In the genomic region with DNA sequence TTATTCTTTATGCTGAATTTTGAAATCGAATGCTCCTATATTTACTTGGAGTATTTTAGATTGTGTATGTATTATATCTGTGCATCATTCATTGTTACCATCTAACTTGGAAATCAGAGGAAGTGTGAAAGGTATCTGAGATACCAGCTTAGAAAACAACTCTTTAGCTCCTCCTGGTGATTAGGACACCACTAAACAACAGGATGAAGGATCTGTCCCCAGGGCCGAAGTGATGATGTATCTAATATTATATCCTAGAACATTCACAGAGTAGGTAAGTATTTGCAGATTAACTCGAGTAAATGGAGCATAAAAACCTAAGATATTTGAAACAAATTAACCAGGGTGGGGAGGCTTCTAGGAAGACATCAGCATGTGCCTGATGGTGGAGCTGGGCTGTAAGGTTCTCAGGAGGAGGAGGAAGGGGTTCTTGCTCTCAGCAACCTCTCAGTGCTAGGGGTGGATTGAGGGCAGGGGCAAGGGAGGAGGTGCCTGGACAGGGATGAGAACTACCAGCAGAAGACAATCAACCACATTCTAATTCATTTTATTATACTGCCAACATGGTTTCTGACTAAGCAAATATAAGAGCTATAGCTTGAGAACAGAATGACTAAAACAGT, we compare ENCODE assay signal across 9 cellular contexts. TPM values are rescaled to one million over a fixed set of nuclear protein-coding genes. Genes with fewer than 3 reads are reported as not detected.
DNase-seq lines count a peak whose midpoint lies in the region; ATAC-seq and TF ChIP-seq lines count a peak whose summit lies in the region.
"Had no signal": no experiment of that assay in that cellular context is flagged by ENCODE, and none has a peak within 500 bp of the region (broad histone marks: within the 10 kb centered on the region; RNA-seq: fewer than 3 reads in every experiment).

No MANE protein-coding gene starts in this region.

- DNase-seq in heart right ventricle (no peak), Right ventricle myocardium inferior (ENCODE audit: missing footprints) (no peak), NCI-H146 treated with DMSO at 0.1 percent for 48 hours (lab: John Stamatoyannopoulos, UW; ENCODE audit: unreplicated experiment) (peak; percentile 32), astrocyte of the hippocampus (ENCODE audit: low read depth, low spot score) (peak; percentile 41), lung microvascular endothelial cell (ENCODE audit: low read depth in 2 of 2) (peak; percentile 70)

- ATAC-seq in heart right ventricle (no peak), Right ventricle myocardium inferior (no peak), GM19023 (IDR thresholded peaks at IDR 0.05; ENCODE audit: unreplicated experiment) (no peak), HG03095 (IDR thresholded peaks at IDR 0.05; ENCODE audit: unreplicated experiment) (no peak), HG02798 (IDR thresholded peaks at IDR 0.05; ENCODE audit: poor library complexity, unreplicated experiment) (no peak)

- no peaks in the 10 kb centered on the region for H3K36me3 ChIP-seq in heart right ventricle
- H3K36me3 ChIP-seq: HAP-1 had no signal

- H3K27ac ChIP-seq in heart right ventricle: no peak overlapping the region

- no peak overlapping the region for H3K4me3 ChIP-seq in heart right ventricle
- H3K4me3 ChIP-seq: HAP-1 had no signal

- peaks cover 0 to 58% (median 14%) of the 10 kb centered on the region in 9 donors for H3K4me1 ChIP-seq in heart right ventricle
- H3K4me1 ChIP-seq: HAP-1 had no signal

- 30% methylated on average over 3 of the region's 3 CpGs for WGBS in heart right ventricle, 2 donors

- no peaks in the 10 kb centered on the region for H3K27me3 ChIP-seq in heart right ventricle

- H3K9me3 ChIP-seq in heart right ventricle: no peaks in the 10 kb centered on the region
- H3K9me3 ChIP-seq: HAP-1 had no signal

- peak in 8 of 9 donors; percentile 9 to 66 (median 52) for TF ChIP-seq CTCF in heart right ventricle (IDR thresholded peaks at IDR 0.05)

- intact Hi-C loops in heart right ventricle (cut with DNase I): loop anchor here in 8 of 10 donors (1.0 to 10.0 kb wide), 11 partner anchors 56 to 509 kb away; no protein-coding TSS in a partner anchor
- intact Hi-C loops in Right ventricle myocardium inferior (cut with DNase I): loop anchor here (2.0 kb wide), 1 partner anchor 389 kb away; no protein-coding TSS in a partner anchor

RNA-seq across cellular contexts. Expression of a gene that starts 2.6 kb away (rescaled TPM):
- total RNA-seq in heart right ventricle: 10 to 100 TPM; 18.6 to 88.0 (median 30.5) TPM
- 10 to 100 TPM; 10.8 to 24.7 TPM for polyA plus RNA-seq in heart right ventricle
- total RNA-seq in Right ventricle myocardium inferior: 21.3 TPM
- total RNA-seq in lung microvascular endothelial cell: 2.6 and 4.6 TPM in 2 replicates

Comparison
In these comparisons a context has a peak if more than half of its experiments do, and no peak if none do; other contexts are left out.
1. DNase-seq: peak in NCI-H146 treated with DMSO at 0.1 percent for 48 hours (single experiment), astrocyte of the hippocampus (single experiment) and lung microvascular endothelial cell (2 of 2); none in heart right ventricle (0 of 2) and Right ventricle myocardium inferior (single experiment).